In the genomic region with DNA sequence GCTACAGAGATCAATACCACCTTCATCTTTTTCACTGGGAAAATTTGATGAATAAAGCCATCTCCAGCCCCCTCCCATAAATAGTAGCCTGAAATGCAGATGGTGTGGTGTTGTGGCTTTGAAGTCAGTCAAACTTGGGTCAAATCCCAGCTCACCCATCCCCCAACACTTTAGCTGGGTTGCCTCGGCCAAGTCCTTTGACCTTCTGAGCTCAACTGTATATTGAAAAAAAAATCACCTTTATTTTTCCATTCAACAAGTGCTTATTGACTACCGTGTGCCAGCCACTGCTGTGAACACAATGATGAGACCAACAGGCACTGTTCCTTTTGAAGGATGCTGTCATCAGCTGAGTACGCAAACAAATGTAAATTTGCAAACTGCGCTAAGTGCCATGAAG, we compare ENCODE assay signal across 1 cellular context.
A peak's percentile ranks its signal among the peaks of the same experiment; 100 is the strongest.
TF ChIP-seq lines count a peak whose summit lies in the region.

No MANE protein-coding gene starts in this region.

TF ChIP-seq in HepG2, 621 proteins besides CTCF, POLR2A, EP300 and RAD21 (continued from another document):
- TF ChIP-seq ZBTB33 (CRISPR knock-in tag; IDR thresholded peaks at IDR 0.05) (peak; percentile 53; the same call in 1 of the 2 replicates), FLYWCH1 (CRISPR knock-in tag; IDR thresholded peaks at IDR 0.05) (no peak)
